1 cellular context compared by ENCODE assay signal in genomic region chrX:38796926-38797325, GRCh38.
TF ChIP-seq lines count a peak whose summit lies in the region.

No MANE protein-coding gene starts in this region.

TF ChIP-seq in SK-N-SH treated with all-trans-retinoic acid at 6 μM for 48 hours, 23 proteins besides CTCF, POLR2A, EP300 and RAD21 (continued from another document):
- TF ChIP-seq TSHZ2 (CRISPR knock-in tag; IDR thresholded peaks at IDR 0.05) (no peak), BACH2 (CRISPR knock-in tag; IDR thresholded peaks at IDR 0.05; ENCODE audit: borderline replicate concordance) (no peak), TCF4 (CRISPR knock-in tag; IDR thresholded peaks at IDR 0.05; ENCODE audit: borderline replicate concordance) (no peak), ESRRG (CRISPR knock-in tag; IDR thresholded peaks at IDR 0.05) (no peak)
